Comparison of ENCODE assay signal across 14 cellular contexts in genomic region chr16:12518238-12519004, GRCh38.
"Had no signal": no experiment of that assay in that cellular context is flagged by ENCODE, and none has a peak within 500 bp of the region (broad histone marks: within the 10 kb centered on the region; RNA-seq: fewer than 3 reads in every experiment).

No MANE protein-coding gene starts in this region.

- H3K27ac ChIP-seq: left lung, neutrophil, parathyroid adenoma, sigmoid colon, thoracic aorta, WERI-Rb-1 had no signal

- H3K9me3 ChIP-seq: left lung, neutrophil, sigmoid colon, thoracic aorta had no signal

- H3K79me2 ChIP-seq: parathyroid adenoma had no signal

- H3K27me3 ChIP-seq: left lung, neutrophil, sigmoid colon had no signal

- ATAC-seq: effector memory CD8-positive, alpha-beta T cell; left lung; stimulated activated naive B cell treated with anti-CD40 and anti-IgM and Interleukin-4, amounts not matched to agents 10 μg/mL and 1 μg/mL and 100 μg/mL, for 72 hours had no signal

- H3K9ac ChIP-seq: parathyroid adenoma had no signal

- H3K4me1 ChIP-seq: left lung, parathyroid adenoma, sigmoid colon had no signal

- H3K4me3 Mint-ChIP-seq: activated naive CD8-positive, alpha-beta T cell; effector memory CD8-positive, alpha-beta T cell; stimulated activated naive B cell treated with anti-CD40 and anti-IgM and Interleukin-4, amounts not matched to agents 10 μg/mL and 1 μg/mL and 100 μg/mL, for 72 hours had no signal

- DNase-seq: activated CD4-positive, alpha-beta T cell treated with anti-CD3 and anti-CD28 coated beads, Interleukin-2, amount 50 U/mL, for 48 hours; activated gamma-delta T cell; effector memory CD8-positive, alpha-beta T cell; left lung; mammary epithelial cell; sigmoid colon; stimulated activated CD4-positive, alpha-beta T cell treated with anti-CD3 and anti-CD28 coated beads, Interleukin-4, amount 100 ng/mL, for 4 hours; stimulated activated naive B cell treated with anti-CD40 and anti-IgM and Interleukin-4, amounts not matched to agents 10 μg/mL and 1 μg/mL and 100 μg/mL, for 72 hours; WERI-Rb-1 had no signal

- H3K27me3 Mint-ChIP-seq: activated naive CD8-positive, alpha-beta T cell; effector memory CD8-positive, alpha-beta T cell; stimulated activated naive B cell treated with anti-CD40 and anti-IgM and Interleukin-4, amounts not matched to agents 10 μg/mL and 1 μg/mL and 100 μg/mL, for 72 hours had no signal

- FAIRE-seq: bronchial epithelial cell had no signal

- H3K36me3 ChIP-seq: left lung, neutrophil, sigmoid colon, thoracic aorta, WERI-Rb-1 had no signal

- H3K4me3 ChIP-seq: left lung, sigmoid colon, thoracic aorta had no signal

- H3K9me3 Mint-ChIP-seq: effector memory CD8-positive, alpha-beta T cell; stimulated activated naive B cell treated with anti-CD40 and anti-IgM and Interleukin-4, amounts not matched to agents 10 μg/mL and 1 μg/mL and 100 μg/mL, for 72 hours had no signal

- H2AFZ ChIP-seq: parathyroid adenoma had no signal

- H3K27ac Mint-ChIP-seq: activated naive CD8-positive, alpha-beta T cell had no signal
